Comparison of ENCODE assay signal across 35 cellular contexts in genomic region chr5:7634837-7635236, GRCh38.
A peak's percentile ranks its signal among the peaks of the same experiment; 100 is the strongest.
DNase-seq lines count a peak whose midpoint lies in the region; ATAC-seq and TF ChIP-seq lines count a peak whose summit lies in the region.
"Had no signal": no experiment of that assay in that cellular context is flagged by ENCODE, and none has a peak within 500 bp of the region (broad histone marks: within the 10 kb centered on the region; RNA-seq: fewer than 3 reads in every experiment).

No MANE protein-coding gene starts in this region.

- H3K27me3 Mint-ChIP-seq in GM23338 (ENCODE audit: insufficient read depth, low read depth, poor library complexity) (no peaks in the 10 kb centered on the region), T-helper 17 cell (peaks cover 19% of the 10 kb centered on the region)
- H3K27me3 Mint-ChIP-seq: B cell; CD4-positive, CD25-positive, alpha-beta regulatory T cell had no signal

- H4K91ac ChIP-seq in trophoblast cell (ENCODE audit: low read depth, low read length), result no peak overlapping the region

- no peak overlapping the region for H2BK120ac ChIP-seq in trophoblast cell (ENCODE audit: insufficient read depth, low read length, poor library complexity)

- H3K9ac ChIP-seq in trophoblast cell (ENCODE audit: low read length), result no peak overlapping the region
- H3K9ac ChIP-seq: BLaER1; BLaER1 treated with 17β-estradiol and CSF1 and Interleukin-3, amounts not matched to agents 10 nM and 100 nM had no signal

- H4K20me1 ChIP-seq in GM23338 (replicated peaks; ENCODE audit: insufficient read depth), result no peaks in the 10 kb centered on the region; the same call in 1 of the 2 replicates
- H4K20me1 ChIP-seq: BLaER1; BLaER1 treated with 17β-estradiol and CSF1 and Interleukin-3, amounts not matched to agents 10 nM and 100 nM had no signal

- ATAC-seq in GM23338 (no peak), HG02884 (IDR thresholded peaks at IDR 0.05; ENCODE audit: unreplicated experiment) (no peak), T-helper 17 cell (no peak)
- ATAC-seq in stimulated activated effector memory CD8-positive, alpha-beta T cell treated with anti-CD3 and anti-CD28 coated beads, Interleukin-12 subunit alpha, Interleukin-12 subunit beta, amount 100 ng/mL, for 72 hours, result peak; percentile 28
- ATAC-seq: A549; CD8-positive, alpha-beta T cell had no signal

- no peak overlapping the region for H3K18ac ChIP-seq in trophoblast cell (ENCODE audit: low read length)

- H2BK12ac ChIP-seq in trophoblast cell (ENCODE audit: low read length), result no peak overlapping the region

- H4K8ac ChIP-seq in trophoblast cell (ENCODE audit: low read depth, low read length), result no peak overlapping the region

- no peaks in the 10 kb centered on the region for H3K79me1 ChIP-seq in trophoblast cell (ENCODE audit: low read length)

- no peaks in the 10 kb centered on the region for H3K4me1 Mint-ChIP-seq in GM23338
- no peaks in the 10 kb centered on the region for H3K4me1 Mint-ChIP-seq in stimulated activated effector memory CD8-positive, alpha-beta T cell treated with anti-CD3 and anti-CD28 coated beads, Interleukin-12 subunit alpha, Interleukin-12 subunit beta, amount 100 ng/mL, for 72 hours
- H3K4me1 Mint-ChIP-seq in T-helper 17 cell, result no peaks in the 10 kb centered on the region
- H3K4me1 Mint-ChIP-seq: B cell; CD14-positive monocyte; CD4-positive, CD25-positive, alpha-beta regulatory T cell; CD8-positive, alpha-beta memory T cell had no signal

- peak overlapping the region; percentile 69 for H3K23ac ChIP-seq in trophoblast cell (ENCODE audit: low read length)

- peaks cover 27% of the 10 kb centered on the region for H3K36me3 Mint-ChIP-seq in GM23338 (ENCODE audit: low read depth)
- H3K36me3 Mint-ChIP-seq in stimulated activated effector memory CD8-positive, alpha-beta T cell treated with anti-CD3 and anti-CD28 coated beads, Interleukin-12 subunit alpha, Interleukin-12 subunit beta, amount 100 ng/mL, for 72 hours, result no peaks in the 10 kb centered on the region
- H3K36me3 Mint-ChIP-seq in T-helper 17 cell (ENCODE audit: low read depth), result no peaks in the 10 kb centered on the region
- H3K36me3 Mint-ChIP-seq: CD14-positive monocyte; CD4-positive, alpha-beta memory T cell; CD4-positive, CD25-positive, alpha-beta regulatory T cell; CD8-positive, alpha-beta memory T cell; CD8-positive, alpha-beta T cell had no signal

- TF ChIP-seq POLR2A in esophagus muscularis mucosa (IDR thresholded peaks at IDR 0.05; ENCODE audit: low read depth), result no peak

- H3K4me3 Mint-ChIP-seq in GM23338, result no peak overlapping the region
- H3K4me3 Mint-ChIP-seq in stimulated activated effector memory CD8-positive, alpha-beta T cell treated with anti-CD3 and anti-CD28 coated beads, Interleukin-12 subunit alpha, Interleukin-12 subunit beta, amount 100 ng/mL, for 72 hours, result no peak overlapping the region
- H3K4me3 Mint-ChIP-seq in T-helper 17 cell, result no peak overlapping the region
- H3K4me3 Mint-ChIP-seq: B cell; CD14-positive monocyte; CD4-positive, alpha-beta memory T cell; CD4-positive, alpha-beta T cell; CD4-positive, CD25-positive, alpha-beta regulatory T cell; CD8-positive, alpha-beta memory T cell; CD8-positive, alpha-beta T cell had no signal

- H3K27ac Mint-ChIP-seq in GM23338 (peak overlapping the region; percentile 14; the same call in 1 of the 2 replicates), T-helper 17 cell (no peak overlapping the region)
- no peak overlapping the region for H3K27ac Mint-ChIP-seq in stimulated activated effector memory CD8-positive, alpha-beta T cell treated with anti-CD3 and anti-CD28 coated beads, Interleukin-12 subunit alpha, Interleukin-12 subunit beta, amount 100 ng/mL, for 72 hours
- H3K27ac Mint-ChIP-seq: B cell; CD14-positive monocyte; CD4-positive, alpha-beta memory T cell; CD4-positive, alpha-beta T cell; CD4-positive, CD25-positive, alpha-beta regulatory T cell; CD8-positive, alpha-beta memory T cell; CD8-positive, alpha-beta T cell had no signal

- peaks cover 10% of the 10 kb centered on the region for H3K9me2 ChIP-seq in GM23338 (ENCODE audit: insufficient read depth)

- H3K4me1 ChIP-seq in GM23338 (ENCODE audit: insufficient read depth) (no peaks in the 10 kb centered on the region), esophagus muscularis mucosa (no peaks in the 10 kb centered on the region), trophoblast cell (ENCODE audit: control insufficient read depth in 1 of 2, insufficient read depth in 2 of 2, low read length in 2 of 2) (no peaks in the 10 kb centered on the region)
- H3K4me1 ChIP-seq: A549; BE2C; BLaER1; BLaER1 treated with 17β-estradiol and CSF1 and Interleukin-3, amounts not matched to agents 10 nM and 100 nM had no signal

- no peak for TF ChIP-seq EP300 in esophagus muscularis mucosa (IDR thresholded peaks at IDR 0.05)

- WGBS in esophagus muscularis mucosa, result 92% methylated on average over 3 of the region's 3 CpGs
- WGBS in trophoblast cell (ENCODE audit: extremely low coverage, insufficient coverage, insufficient read length), result no CpG with 5 or more reads among the region's 3 CpGs

- H3K4me3 ChIP-seq in GM23338 (no peak overlapping the region), esophagus muscularis mucosa (no peak overlapping the region), trophoblast cell (ENCODE audit: low read depth, low read length) (no peak overlapping the region)
- H3K4me3 ChIP-seq: A549; BLaER1; BLaER1 treated with 17β-estradiol and CSF1 and Interleukin-3, amounts not matched to agents 10 nM and 100 nM had no signal

- no peaks in the 10 kb centered on the region for H3K27me3 ChIP-seq in GM23338 (ENCODE audit: insufficient read depth)
- H3K27me3 ChIP-seq in esophagus muscularis mucosa, result no peaks in the 10 kb centered on the region
- H3K27me3 ChIP-seq in trophoblast cell (ENCODE audit: insufficient read depth, low read length), result no peaks in the 10 kb centered on the region
- H3K27me3 ChIP-seq: BE2C; BLaER1; BLaER1 treated with 17β-estradiol and CSF1 and Interleukin-3, amounts not matched to agents 10 nM and 100 nM had no signal

- no peak for TF ChIP-seq CTCF in GM23338 (conservative IDR thresholded peaks at IDR 0.05; ENCODE audit: low read depth in 2 of 2)
- TF ChIP-seq CTCF in esophagus muscularis mucosa (IDR thresholded peaks at IDR 0.05), result no peak

- H2AFZ ChIP-seq in GM23338, result no peak overlapping the region
- no peak overlapping the region for H2AFZ ChIP-seq in trophoblast cell (ENCODE audit: insufficient read depth, low read length, poor library complexity)

- H3K14ac ChIP-seq in trophoblast cell (ENCODE audit: low read length), result no peak overlapping the region

- H3K9me3 ChIP-seq in esophagus muscularis mucosa (no peaks in the 10 kb centered on the region), trophoblast cell (ENCODE audit: insufficient read depth, low read depth, low read length) (no peaks in the 10 kb centered on the region), T-helper 17 cell (ENCODE audit: control insufficient read depth, low read length, poor library complexity, severe bottlenecking) (no peaks in the 10 kb centered on the region)
- H3K9me3 ChIP-seq: A549, BE2C, BLaER1, Caco-2 had no signal

- no peak overlapping the region for H3K4ac ChIP-seq in trophoblast cell (ENCODE audit: low read depth, low read length)

- H2BK5ac ChIP-seq in trophoblast cell (ENCODE audit: low read depth, low read length, poor library complexity), result no peak overlapping the region

- no peak overlapping the region for H3K4me2 ChIP-seq in GM23338
- no peak overlapping the region for H3K4me2 ChIP-seq in trophoblast cell (ENCODE audit: low read length)
- H3K4me2 ChIP-seq: A549; BLaER1; BLaER1 treated with 17β-estradiol and CSF1 and Interleukin-3, amounts not matched to agents 10 nM and 100 nM had no signal

- H3K36me3 ChIP-seq in GM23338 (ENCODE audit: insufficient read depth) (peaks cover 7% of the 10 kb centered on the region; the same call in 1 of the 2 replicates), esophagus muscularis mucosa (no peaks in the 10 kb centered on the region), trophoblast cell (ENCODE audit: control insufficient read depth in 1 of 2, insufficient read depth in 2 of 2, low read length in 2 of 2) (no peaks in the 10 kb centered on the region)
- H3K36me3 ChIP-seq: BE2C; BLaER1; BLaER1 treated with 17β-estradiol and CSF1 and Interleukin-3, amounts not matched to agents 10 nM and 100 nM had no signal

- H3K9me3 Mint-ChIP-seq in GM23338, result no peaks in the 10 kb centered on the region
- peaks cover 11% of the 10 kb centered on the region for H3K9me3 Mint-ChIP-seq in stimulated activated effector memory CD8-positive, alpha-beta T cell treated with anti-CD3 and anti-CD28 coated beads, Interleukin-12 subunit alpha, Interleukin-12 subunit beta, amount 100 ng/mL, for 72 hours

- DNase-seq in GM23338 (ENCODE audit: low spot score), result no peak
- DNase-seq in esophagus muscularis mucosa (ENCODE audit: extremely low spot score), result peak; percentile 57
- DNase-seq in trophoblast cell, result peak; percentile 32 to 54
- no peak for DNase-seq in stimulated activated effector memory CD8-positive, alpha-beta T cell treated with anti-CD3 and anti-CD28 coated beads, Interleukin-12 subunit alpha, Interleukin-12 subunit beta, amount 100 ng/mL, for 72 hours (ENCODE audit: low spot score in 2 of 2)
- DNase-seq in T-helper 17 cell, result no peak
- no peak for DNase-seq in NCI-H1436 treated with DMSO at 0.1 percent for 48 hours (lab: John Stamatoyannopoulos, UW)
- DNase-seq in T1000 (lab: John Stamatoyannopoulos, UW), result no peak
- DNase-seq: 8988T; ACHN; AML-193; BE2C; C1 segment of cervical spinal cord; Caco-2; Calu3; CD4-positive, alpha-beta memory T cell; CD4-positive, alpha-beta T cell; CD4-positive, CD25-positive, alpha-beta regulatory T cell; CD8-positive, alpha-beta memory T cell; CD8-positive, alpha-beta T cell; COR-L47; DMS 273 treated with DMSO at 0.1 percent for 48 hours; DMS153; DMS53; DMS79; DMS79 treated with DMSO at 0.1 percent for 48 hours; DND-41; EL had no signal

- H3K27ac ChIP-seq in GM23338 (ENCODE audit: low read depth), result no peak overlapping the region
- no peak overlapping the region for H3K27ac ChIP-seq in esophagus muscularis mucosa (replicated peaks in 1 of 4)
- H3K27ac ChIP-seq in trophoblast cell (ENCODE audit: low read depth, low read length), result no peak overlapping the region
- H3K27ac ChIP-seq: 22Rv1; A549; BLaER1; BLaER1 treated with 17β-estradiol and CSF1 and Interleukin-3, amounts not matched to agents 10 nM and 100 nM; C4-2B had no signal

- peaks cover 51% of the 10 kb centered on the region for H3K79me2 ChIP-seq in GM23338 (replicated peaks; ENCODE audit: insufficient read depth)
- H3K79me2 ChIP-seq in trophoblast cell (ENCODE audit: control insufficient read depth, insufficient read depth, low read length, poor library complexity), result no peaks in the 10 kb centered on the region

- intact Hi-C loops in esophagus muscularis mucosa (cut with DNase I), result no loop called here

- H4K12ac ChIP-seq in trophoblast cell (ENCODE audit: low read depth, low read length), result no peak overlapping the region

- H3F3A ChIP-seq in GM23338 (replicated peaks; ENCODE audit: low read depth), result no peaks in the 10 kb centered on the region

- H2AK5ac ChIP-seq in trophoblast cell (ENCODE audit: low read length), result no peak overlapping the region

Comparison
In these comparisons a context has a peak if more than half of its experiments do, and no peak if none do; other contexts are left out.
1. DNase-seq: peak in esophagus muscularis mucosa (single experiment) and trophoblast cell (2 of 2); none in GM23338 (single experiment), stimulated activated effector memory CD8-positive, alpha-beta T cell treated with anti-CD3 and anti-CD28 coated beads, Interleukin-12 subunit alpha, Interleukin-12 subunit beta, amount 100 ng/mL, for 72 hours (0 of 2), T-helper 17 cell (0 of 3), NCI-H1436 treated with DMSO at 0.1 percent for 48 hours (single experiment) and T1000 (single experiment).